ENCODE assay signal across 16 cellular contexts in genomic region chr6:90298459-90299053, GRCh38. TPM values are rescaled to one million over a fixed set of nuclear protein-coding genes. Genes with fewer than 3 reads are reported as not detected.
DNase-seq lines count a peak whose midpoint lies in the region; ATAC-seq and TF ChIP-seq lines count a peak whose summit lies in the region.
"Had no signal": no experiment of that assay in that cellular context is flagged by ENCODE, and none has a peak within 500 bp of the region (broad histone marks: within the 10 kb centered on the region; RNA-seq: fewer than 3 reads in every experiment).

No MANE protein-coding gene starts in this region.

- peaks cover 20% of the 10 kb centered on the region for H3K27me3 Mint-ChIP-seq in brain
- peaks cover 33% of the 10 kb centered on the region for H3K27me3 Mint-ChIP-seq in neural crest cell (ENCODE audit: low read depth)

- H3K36me3 Mint-ChIP-seq in brain (no peaks in the 10 kb centered on the region), neural crest cell (ENCODE audit: low read depth) (no peaks in the 10 kb centered on the region)

- H3K9me3 Mint-ChIP-seq in brain, result no peaks in the 10 kb centered on the region
- H3K9me3 Mint-ChIP-seq in neural crest cell, result no peaks in the 10 kb centered on the region

- no peak for TF ChIP-seq CTCF in brain (conservative IDR thresholded peaks at IDR 0.05)
- no peak for TF ChIP-seq CTCF in neural crest cell (conservative IDR thresholded peaks at IDR 0.05)

- no peak for ATAC-seq in GM21515 (IDR thresholded peaks at IDR 0.05; ENCODE audit: unreplicated experiment)
- ATAC-seq in GM18870 (IDR thresholded peaks at IDR 0.05; ENCODE audit: unreplicated experiment), result no peak
- ATAC-seq: activated CD8-positive, alpha-beta T cell treated with anti-CD3 and anti-CD28 coated beads for 36 hours; heart left ventricle; stimulated activated naive CD8-positive, alpha-beta T cell treated with anti-CD3 and anti-CD28 coated beads, Interleukin-15, Interleukin-2, amounts not matched to agents 100 U/mL and 50 U/mL, for 24 hours had no signal

- peak; percentile 20 for DNase-seq in DMS79 treated with DMSO at 0.1 percent for 48 hours (lab: John Stamatoyannopoulos, UW)
- DNase-seq in DMS79 (lab: John Stamatoyannopoulos, UW), result no peak
- peak; percentile 74 for DNase-seq in NAMALWA (ENCODE audit: low spot score)
- DNase-seq in neural crest cell (ENCODE audit: low read depth, low spot score), result no peak
- DNase-seq in D341Med (ENCODE audit: low spot score), result no peak
- DNase-seq: activated CD8-positive, alpha-beta T cell treated with anti-CD3 and anti-CD28 coated beads for 36 hours; activated T-cell treated with anti-CD3 and anti-CD28 coated beads, Interleukin-2, amount 50 U/mL, for 48 hours; central memory CD4-positive, alpha-beta T cell; effector CD8-positive, alpha-beta T cell; heart left ventricle; RPMI8226; stimulated activated naive CD8-positive, alpha-beta T cell treated with anti-CD3 and anti-CD28 coated beads, Interleukin-15, Interleukin-2, amounts not matched to agents 100 U/mL and 50 U/mL, for 24 hours had no signal

- peaks cover 25% of the 10 kb centered on the region for H3K4me1 Mint-ChIP-seq in brain
- H3K4me1 Mint-ChIP-seq in neural crest cell, result peaks cover 22% of the 10 kb centered on the region

- H3K27ac Mint-ChIP-seq in brain, result peak overlapping the region in 3 of 5 experiments; percentile 8 to 88 (median 65)
- H3K27ac Mint-ChIP-seq in neural crest cell (ENCODE audit: unreplicated experiment), result no peak overlapping the region
- H3K27ac Mint-ChIP-seq: activated CD8-positive, alpha-beta T cell treated with anti-CD3 and anti-CD28 coated beads for 36 hours; CD14-positive monocyte had no signal

- H3K4me3 Mint-ChIP-seq in brain (peak overlapping the region; percentile 27 to 84 (median 78)), neural crest cell (peak overlapping the region; percentile 85)

RNA-seq across cellular contexts. Expression of gene BACH2, which starts 1.9 kb away (rescaled TPM):
- 4.5 TPM for polyA plus RNA-seq in brain (ENCODE audit: insufficient read depth, low read depth, low replicate concordance)
- total RNA-seq in neural crest cell, result 13.1 and 13.5 TPM in 2 replicates

Comparison
In these comparisons a context has a peak if more than half of its experiments do, and no peak if none do; other contexts are left out.
1. DNase-seq: peak in DMS79 treated with DMSO at 0.1 percent for 48 hours (single experiment) and NAMALWA (single experiment); none in DMS79 (single experiment), neural crest cell (single experiment) and D341Med (single experiment).